12 cellular contexts compared by ENCODE assay signal in the genomic region with DNA sequence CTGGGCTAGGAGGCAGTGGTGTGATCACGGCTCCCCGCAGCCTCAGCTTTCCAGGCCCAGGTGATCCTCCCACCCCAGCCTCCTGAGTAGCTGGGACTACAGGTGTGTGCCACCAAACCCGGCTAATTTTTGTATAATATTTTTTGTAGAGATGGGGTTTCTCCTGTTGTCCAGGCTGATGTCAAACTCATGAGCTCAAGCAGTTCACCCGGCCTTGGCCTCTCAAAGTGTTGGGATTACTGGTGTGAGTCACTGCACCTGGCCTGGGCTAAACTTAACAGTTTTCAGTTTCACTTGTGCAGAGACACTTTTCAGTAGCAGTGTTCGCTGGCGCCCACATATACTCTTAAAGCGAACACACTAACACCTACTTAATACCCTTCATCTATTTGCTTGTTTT.
DNase-seq lines count a peak whose midpoint lies in the region; ATAC-seq, FAIRE-seq and TF ChIP-seq lines count a peak whose summit lies in the region.
"Had no signal": no experiment of that assay in that cellular context is flagged by ENCODE, and none has a peak within 500 bp of the region (broad histone marks: within the 10 kb centered on the region; RNA-seq: fewer than 3 reads in every experiment).

No MANE protein-coding gene starts in this region.

- WGBS in small intestine, 3 donors = 63 to 78% (median 74%) methylated on average over 7 of the region's 7 CpGs

- H3K9me2 ChIP-seq in MM.1S (replicated peaks; ENCODE audit: insufficient read depth, low read length) = no peaks in the 10 kb centered on the region

- H3K9me3 ChIP-seq in MM.1S (replicated peaks; ENCODE audit: insufficient read depth, low read length) (no peaks in the 10 kb centered on the region), small intestine (ENCODE audit: control insufficient read depth, low read depth) (no peaks in the 10 kb centered on the region), BE2C (no peaks in the 10 kb centered on the region)
- H3K9me3 ChIP-seq: neutrophil had no signal

- no peaks in the 10 kb centered on the region for H3K79me2 ChIP-seq in MM.1S (ENCODE audit: low read length)

- peak; percentile 93 for ATAC-seq in HG02759 (IDR thresholded peaks at IDR 0.05; ENCODE audit: unreplicated experiment)

- H3K4me2 ChIP-seq in MM.1S (ENCODE audit: low read depth, low read length) = peak overlapping the region; percentile 72

- no peaks in the 10 kb centered on the region for H3K27me3 Mint-ChIP-seq in activated naive CD4-positive, alpha-beta T cell treated with anti-CD3 and anti-CD28 coated beads, Interleukin-2, amount 10 ng/mL, durations not matched to agents 7 days and 5 days
- H3K27me3 Mint-ChIP-seq: activated naive CD8-positive, alpha-beta T cell had no signal

- H3K36me3 ChIP-seq in MM.1S (replicated peaks; ENCODE audit: insufficient read depth, low read length) (no peaks in the 10 kb centered on the region), small intestine (ENCODE audit: control insufficient read depth in 2 of 2, insufficient read depth in 2 of 2, low read length in 2 of 2) (no peaks in the 10 kb centered on the region), BE2C (no peaks in the 10 kb centered on the region)
- H3K36me3 ChIP-seq: neutrophil had no signal

- no peaks in the 10 kb centered on the region for H3K36me3 Mint-ChIP-seq in activated naive CD4-positive, alpha-beta T cell treated with anti-CD3 and anti-CD28 coated beads, Interleukin-2, amount 10 ng/mL, durations not matched to agents 7 days and 5 days
- H3K36me3 Mint-ChIP-seq: activated naive CD8-positive, alpha-beta T cell had no signal

- H4K20me1 ChIP-seq in MM.1S (ENCODE audit: insufficient read depth, low read length) = no peaks in the 10 kb centered on the region

- no peaks in the 10 kb centered on the region for H3K4me1 Mint-ChIP-seq in activated naive CD4-positive, alpha-beta T cell treated with anti-CD3 and anti-CD28 coated beads, Interleukin-2, amount 10 ng/mL, durations not matched to agents 7 days and 5 days

- H3K9me3 Mint-ChIP-seq in activated naive CD4-positive, alpha-beta T cell treated with anti-CD3 and anti-CD28 coated beads, Interleukin-2, amount 10 ng/mL, durations not matched to agents 7 days and 5 days = peaks cover 4% of the 10 kb centered on the region

- peak overlapping the region; percentile 96 for H3K27ac ChIP-seq in MM.1S (ENCODE audit: low read length)
- H3K27ac ChIP-seq in small intestine (ENCODE audit: low read depth in 1 of 2, low read length in 1 of 2) = peak overlapping the region in 1 of 2 donors; percentile 45
- H3K27ac ChIP-seq: HL-60, neutrophil had no signal

- H3K27ac Mint-ChIP-seq in activated naive CD4-positive, alpha-beta T cell treated with anti-CD3 and anti-CD28 coated beads, Interleukin-2, amount 10 ng/mL, durations not matched to agents 7 days and 5 days = no peak overlapping the region
- H3K27ac Mint-ChIP-seq: activated naive CD8-positive, alpha-beta T cell had no signal

- CTCF ChIA-PET in activated naive CD4-positive, alpha-beta T cell treated with anti-CD3 and anti-CD28 coated beads, Interleukin-2, amount 10 ng/mL, durations not matched to agents 7 days and 5 days (lab: Charles Lee) = no interaction called here

- H3K4me3 ChIP-seq in MM.1S (ENCODE audit: low read length) (peak overlapping the region; percentile 63), small intestine (ENCODE audit: low read depth in 1 of 2, low read length in 2 of 2) (no peak overlapping the region), BE2C (ENCODE audit: low read depth, low read length) (no peak overlapping the region)

- no peaks in the 10 kb centered on the region for H3K27me3 ChIP-seq in MM.1S (replicated peaks; ENCODE audit: insufficient read depth, low read length)
- no peaks in the 10 kb centered on the region for H3K27me3 ChIP-seq in small intestine (ENCODE audit: control insufficient read depth in 2 of 2, insufficient read depth in 2 of 2, low read length in 2 of 2)
- H3K27me3 ChIP-seq in BE2C = no peaks in the 10 kb centered on the region
- H3K27me3 ChIP-seq: neutrophil had no signal

- no peak overlapping the region for H3K4me3 Mint-ChIP-seq in activated naive CD4-positive, alpha-beta T cell treated with anti-CD3 and anti-CD28 coated beads, Interleukin-2, amount 10 ng/mL, durations not matched to agents 7 days and 5 days
- H3K4me3 Mint-ChIP-seq: activated naive CD8-positive, alpha-beta T cell had no signal

- TF ChIP-seq CTCF in MM.1S (IDR thresholded peaks at IDR 0.05; ENCODE audit: low read length) (no peak), BE2C (IDR thresholded peaks at IDR 0.05; ENCODE audit: low read depth, low read length) (no peak)

- peak; percentile 44 for TF ChIP-seq POLR2A in GM19193 (IDR thresholded peaks at IDR 0.05; ENCODE audit: extremely low read depth, insufficient read depth, insufficient read length)

- peak overlapping the region; percentile 21 for H2AFZ ChIP-seq in MM.1S (ENCODE audit: low read length)

- H3K9ac ChIP-seq in MM.1S (ENCODE audit: low read length) = peak overlapping the region; percentile 63

- H3F3A ChIP-seq in MM.1S (ENCODE audit: insufficient read depth, low read length) = peaks cover 31% of the 10 kb centered on the region

- H3K4me1 ChIP-seq in MM.1S (ENCODE audit: low read length) = peaks cover 22% of the 10 kb centered on the region
- peaks cover 2 to 5% of the 10 kb centered on the region in 2 donors for H3K4me1 ChIP-seq in small intestine (ENCODE audit: control insufficient read depth in 2 of 2, insufficient read depth in 1 of 2, low read depth in 1 of 2, low read length in 1 of 2)
- H3K4me1 ChIP-seq in BE2C = no peaks in the 10 kb centered on the region

- DNase-seq in MM.1S (peak; percentile 97), small intestine (peak; percentile 65), NCI-H2029 (lab: John Stamatoyannopoulos, UW) (no peak), BE2C (no peak)
- DNase-seq in activated naive CD4-positive, alpha-beta T cell treated with anti-CD3 and anti-CD28 coated beads, Interleukin-2, amount 10 ng/mL, durations not matched to agents 7 days and 5 days = no peak
- DNase-seq: foreskin melanocyte; stimulated activated naive CD4-positive, alpha-beta T cell treated with Interleukin-2 at 50 U/mL for 16 hours had no signal

- no peak for FAIRE-seq in small intestine (lab: Jason Lieb, UNC)

Comparison
In these comparisons a context has a peak if more than half of its experiments do, and no peak if none do; other contexts are left out.
1. DNase-seq: peak in MM.1S (single experiment) and small intestine (single experiment); none in NCI-H2029 (single experiment), BE2C (single experiment) and activated naive CD4-positive, alpha-beta T cell treated with anti-CD3 and anti-CD28 coated beads, Interleukin-2, amount 10 ng/mL, durations not matched to agents 7 days and 5 days (single experiment).